15 cellular contexts compared by ENCODE assay signal in genomic region chr22:21694795-21695431, GRCh38. TPM values are rescaled to one million over a fixed set of nuclear protein-coding genes. Genes with fewer than 3 reads are reported as not detected.
DNase-seq lines count a peak whose midpoint lies in the region; ATAC-seq and TF ChIP-seq lines count a peak whose summit lies in the region.
"Had no signal": no experiment of that assay in that cellular context is flagged by ENCODE, and none has a peak within 500 bp of the region (broad histone marks: within the 10 kb centered on the region; RNA-seq: fewer than 3 reads in every experiment).

No MANE protein-coding gene starts in this region.

- no peak overlapping the region for H4K8ac ChIP-seq in H9 (replicated peaks; ENCODE audit: insufficient read length, low read depth, low read length)

- H3K4me3 Mint-ChIP-seq in H9, result no peak overlapping the region
- H3K4me3 Mint-ChIP-seq in dendritic cell treated with granulocyte-macrophage colony-stimulating factor and Interleukin-4, amounts not matched to agents 40 ng/mL and 50 ng/mL, for 4 days, result no peak overlapping the region

- H2BK15ac ChIP-seq in H9 (ENCODE audit: low read depth, low read length), result no peak overlapping the region

- 0 out of 4 replicates have a peak, but pooled peaks cover 0 to 2% of the 10 kb centered on the region in 2 experiments for H3K4me1 Mint-ChIP-seq in H9
- no peaks in the 10 kb centered on the region for H3K4me1 Mint-ChIP-seq in dendritic cell treated with granulocyte-macrophage colony-stimulating factor and Interleukin-4, amounts not matched to agents 40 ng/mL and 50 ng/mL, for 4 days (ENCODE audit: low read depth)

- no peak for DNase-seq in H9
- peak; percentile 40 for DNase-seq in myocyte (ENCODE audit: low read depth)
- no peak for DNase-seq in stimulated activated CD4-positive, alpha-beta T cell treated with anti-CD3 and anti-CD28 coated beads, Interleukin-12 subunit alpha, Interleukin-12 subunit beta, amount 100 ng/mL, for 4 hours
- no peak for DNase-seq in head of caudate nucleus
- DNase-seq in activated CD4-positive, alpha-beta T cell treated with anti-CD3 and anti-CD28 coated beads for 48 hours, result no peak
- DNase-seq: GOT3, MM.1S, NCI-H1092, NCI-H2081, NCI-H446 treated with DMSO at 0.1 percent for 48 hours had no signal

- no peaks in the 10 kb centered on the region for H3K27me3 ChIP-seq in BLaER1
- H3K27me3 ChIP-seq in H9 (ENCODE audit: insufficient read depth, low read length), result no peaks in the 10 kb centered on the region
- H3K27me3 ChIP-seq: Peyer's patch had no signal

- H3K9ac ChIP-seq in BLaER1, result 0 out of 2 replicates have a peak overlapping the region, but pooled peaks have one; percentile 4
- no peak overlapping the region for H3K9ac ChIP-seq in H9 (ENCODE audit: extremely low read depth, insufficient read length, low read length)

- intact Hi-C loops in dendritic cell treated with granulocyte-macrophage colony-stimulating factor and Interleukin-4, amounts not matched to agents 40 ng/mL and 50 ng/mL, for 4 days (cut with micrococcal nuclease), result no loop called here
- intact Hi-C loops in head of caudate nucleus (cut with DNase I), result no loop called here

- H2BK120ac ChIP-seq in H9 (ENCODE audit: low read depth, low read length, poor library complexity, severe bottlenecking), result no peak overlapping the region

- no peak overlapping the region for H2AFZ ChIP-seq in H9 (ENCODE audit: low read length)

- no peak overlapping the region for H2AK5ac ChIP-seq in H9 (ENCODE audit: insufficient read length, low read length)

- no peak overlapping the region for H4K5ac ChIP-seq in H9 (ENCODE audit: insufficient read length, low read depth, low read length)

- no peak for ATAC-seq in HG03342 (IDR thresholded peaks at IDR 0.05; ENCODE audit: unreplicated experiment)

- no peak overlapping the region for H2BK20ac ChIP-seq in H9 (ENCODE audit: low read depth, low read length, poor library complexity, severe bottlenecking)

- H3K79me1 ChIP-seq in H9 (ENCODE audit: insufficient read depth, low read depth, low read length, poor library complexity, severe bottlenecking), result no peaks in the 10 kb centered on the region

- H3K9me3 ChIP-seq in BLaER1 (no peaks in the 10 kb centered on the region), H9 (ENCODE audit: control insufficient read depth, low read depth, low read length) (no peaks in the 10 kb centered on the region)
- H3K9me3 ChIP-seq: Peyer's patch had no signal

- H3K9me3 Mint-ChIP-seq in H9, result no peaks in the 10 kb centered on the region
- H3K9me3 Mint-ChIP-seq in dendritic cell treated with granulocyte-macrophage colony-stimulating factor and Interleukin-4, amounts not matched to agents 40 ng/mL and 50 ng/mL, for 4 days, result no peaks in the 10 kb centered on the region

- H3K27me3 Mint-ChIP-seq in H9 (ENCODE audit: low read depth), result no peaks in the 10 kb centered on the region
- no peaks in the 10 kb centered on the region for H3K27me3 Mint-ChIP-seq in dendritic cell treated with granulocyte-macrophage colony-stimulating factor and Interleukin-4, amounts not matched to agents 40 ng/mL and 50 ng/mL, for 4 days

- H3K4me3 ChIP-seq in BLaER1, result no peak overlapping the region
- H3K4me3 ChIP-seq: Peyer's patch had no signal

- no peak overlapping the region for H2BK5ac ChIP-seq in H9 (ENCODE audit: insufficient read length, low read length)

- no peaks in the 10 kb centered on the region for H3K79me2 ChIP-seq in H9 (ENCODE audit: insufficient read depth, low read length)

- H3K56ac ChIP-seq in H9 (ENCODE audit: insufficient read length, low read depth, low read length), result no peak overlapping the region

- H3K4me1 ChIP-seq in BLaER1 (peaks cover 66% of the 10 kb centered on the region), H9 (ENCODE audit: insufficient read depth, low read length) (no peaks in the 10 kb centered on the region)

- H3K23me2 ChIP-seq in H9 (ENCODE audit: insufficient read length, low read depth, low read length, poor library complexity, severe bottlenecking), result no peaks in the 10 kb centered on the region

- no peak overlapping the region for H3K14ac ChIP-seq in H9 (ENCODE audit: insufficient read depth, low read length)

- no CpG with 5 or more reads among the region's 20 CpGs for WGBS in H9 (ENCODE audit: extremely low coverage, insufficient read length, low lambda C conversion rate)

- H3K23ac ChIP-seq in H9 (ENCODE audit: insufficient read length, low read depth, low read length), result no peak overlapping the region

- H3K27ac Mint-ChIP-seq in H9, result peak overlapping the region in 2 of 3 experiments; percentile 67 to 92; a peak in 3 of 7 replicates
- peak overlapping the region; percentile 0 for H3K27ac Mint-ChIP-seq in dendritic cell treated with granulocyte-macrophage colony-stimulating factor and Interleukin-4, amounts not matched to agents 40 ng/mL and 50 ng/mL, for 4 days

- H3K18ac ChIP-seq in H9 (ENCODE audit: insufficient read length, low read depth, low read length), result no peak overlapping the region

- peaks cover 15 to 47% (median 39%) of the 10 kb centered on the region in 3 experiments for H3K36me3 Mint-ChIP-seq in H9 (ENCODE audit: insufficient read depth in 1 of 3, low read depth in 3 of 3)
- peaks cover 94% of the 10 kb centered on the region for H3K36me3 Mint-ChIP-seq in dendritic cell treated with granulocyte-macrophage colony-stimulating factor and Interleukin-4, amounts not matched to agents 40 ng/mL and 50 ng/mL, for 4 days (ENCODE audit: low read depth)

- peaks cover 22% of the 10 kb centered on the region; the same call in 1 of the 2 replicates for H4K20me1 ChIP-seq in BLaER1
- no peaks in the 10 kb centered on the region for H4K20me1 ChIP-seq in H9 (ENCODE audit: control insufficient read depth, insufficient read depth, insufficient read length)

- H3K4me2 ChIP-seq in BLaER1 (no peak overlapping the region), H9 (ENCODE audit: insufficient read depth, insufficient read length, low read length) (no peak overlapping the region)

- no peak overlapping the region for H3K4ac ChIP-seq in H9 (ENCODE audit: low read depth, low read length)

- H3T11ph ChIP-seq in H9 (ENCODE audit: low read length), result no peak overlapping the region

- peaks cover 84% of the 10 kb centered on the region for H3K36me3 ChIP-seq in BLaER1

- H3K27ac ChIP-seq in BLaER1 (peak overlapping the region; percentile 26; the same call in 1 of the 2 replicates), H9 (ENCODE audit: insufficient read length, low read depth, low read length) (no peak overlapping the region)
- H3K27ac ChIP-seq: C4-2B, Peyer's patch had no signal

- no peak overlapping the region for H4K91ac ChIP-seq in H9 (ENCODE audit: insufficient read length, low read depth, low read length)

- no peak overlapping the region for H2BK12ac ChIP-seq in H9 (ENCODE audit: insufficient read length, low read depth, low read length)

- TF ChIP-seq CTCF in H9 (conservative IDR thresholded peaks at IDR 0.05), result no peak

RNA-seq across cellular contexts. Expression of gene PPIL2, which starts 29.1 kb away (rescaled TPM):
- total RNA-seq in H9 (2021) (35.5 and 35.9 TPM in 2 replicates), myocyte (26.8 and 30.1 TPM in 2 replicates)
- polyA plus RNA-seq in myocyte (2012), result 32.7 TPM

RNA-seq across cellular contexts. Expression of gene YPEL1, which starts 40.7 kb away (rescaled TPM):
- total RNA-seq in H9 (2021) (5.4 and 8.1 TPM in 2 replicates), myocyte (2.6 and 7.8 TPM in 2 replicates)
- polyA plus RNA-seq in myocyte (2012), result 2.5 TPM

RNA-seq across cellular contexts. Expression of gene SDF2L1, which starts 52.8 kb away (rescaled TPM):
- total RNA-seq in H9 (2021), result 36.0 TPM in 2 replicates
- total RNA-seq in myocyte, result 37.8 and 63.1 TPM in 2 replicates
- polyA plus RNA-seq in myocyte (2012), result 67.2 TPM
